8 cellular contexts compared by ENCODE assay signal in the genomic region with DNA sequence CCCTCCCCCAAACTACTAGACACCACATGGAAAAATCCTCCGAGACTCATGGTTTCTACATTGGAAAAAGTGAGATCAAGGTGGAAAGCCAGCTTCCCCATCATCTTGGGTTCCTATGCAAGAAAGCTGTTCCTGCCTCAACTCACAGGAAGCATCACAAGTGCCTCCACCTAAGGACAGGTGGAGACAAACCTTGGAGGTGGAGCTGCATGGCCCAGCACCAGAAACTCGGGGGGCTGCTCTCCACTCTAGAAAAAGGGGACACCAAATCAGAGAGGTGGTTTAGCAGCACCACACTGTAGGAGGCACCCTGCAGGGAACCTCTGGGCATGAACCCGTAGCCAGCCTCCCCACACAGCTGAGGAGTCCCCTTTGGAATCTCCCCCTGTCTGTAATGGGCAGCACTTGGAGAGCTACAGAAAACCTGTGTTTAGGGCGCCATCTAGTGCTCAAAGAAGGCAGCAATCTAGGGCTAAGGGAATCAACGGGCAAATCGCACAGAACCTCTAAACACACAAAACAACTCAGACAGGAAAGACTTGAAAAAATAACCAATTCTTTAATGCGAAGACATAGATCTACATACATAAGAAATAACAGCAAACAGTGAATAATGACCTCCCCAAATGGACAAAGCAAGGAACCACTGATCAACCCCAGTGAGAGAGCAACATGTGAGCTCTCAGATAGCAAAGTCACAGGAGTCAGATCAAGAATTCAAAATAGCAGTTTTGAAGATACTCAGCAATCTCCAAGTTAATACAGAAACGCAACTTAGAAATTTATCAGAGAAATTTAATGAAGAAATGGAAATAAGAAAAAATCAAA. TPM values are rescaled to one million over a fixed set of nuclear protein-coding genes. Genes with fewer than 3 reads are reported as not detected.
A peak's percentile ranks its signal among the peaks of the same experiment; 100 is the strongest.
DNase-seq lines count a peak whose midpoint lies in the region; ATAC-seq and TF ChIP-seq lines count a peak whose summit lies in the region.

No MANE protein-coding gene starts in this region.

- H3K27ac Mint-ChIP-seq in activated T-cell treated with anti-CD3 and anti-CD28 coated beads, Interleukin-2, amount 50 U/mL, for 24 hours: no peak overlapping the region
- H3K27ac Mint-ChIP-seq in neural progenitor cell: no peak overlapping the region

- no peaks in the 10 kb centered on the region for H3K9me2 ChIP-seq in OCI-LY1 (ENCODE audit: low read depth, low read length)

- intact Hi-C loops in thyroid gland (cut with DNase I): no loop called here

- H3K4me3 Mint-ChIP-seq in activated T-cell treated with anti-CD3 and anti-CD28 coated beads, Interleukin-2, amount 50 U/mL, for 24 hours: no peak overlapping the region
- H3K4me3 Mint-ChIP-seq in neural progenitor cell: no peak overlapping the region

- TF ChIP-seq POLR2A in GM18505 (IDR thresholded peaks at IDR 0.05; ENCODE audit: borderline replicate concordance, extremely low read depth, insufficient read depth, insufficient read length) (no peak), thyroid gland (IDR thresholded peaks at IDR 0.05) (no peak)

- H3K9ac ChIP-seq in OCI-LY1 (ENCODE audit: low read length) (no peak overlapping the region), neural progenitor cell (no peak overlapping the region)

- H3K27me3 ChIP-seq in OCI-LY1 (ENCODE audit: insufficient read depth, low read length) (no peaks in the 10 kb centered on the region), neural progenitor cell (no peaks in the 10 kb centered on the region), thyroid gland (no peaks in the 10 kb centered on the region)

- ATAC-seq in GM18505 (IDR thresholded peaks at IDR 0.05; ENCODE audit: unreplicated experiment): peak; percentile 79
- ATAC-seq in HG03460 (IDR thresholded peaks at IDR 0.05; ENCODE audit: unreplicated experiment): peak; percentile 73

- no peaks in the 10 kb centered on the region for H3K4me1 ChIP-seq in OCI-LY1 (ENCODE audit: insufficient read depth, low read length, severe bottlenecking)
- H3K4me1 ChIP-seq in neural progenitor cell: no peaks in the 10 kb centered on the region
- no peaks in the 10 kb centered on the region for H3K4me1 ChIP-seq in thyroid gland

- H3K9me3 ChIP-seq in OCI-LY1 (ENCODE audit: low read length) (no peaks in the 10 kb centered on the region), neural progenitor cell (ENCODE audit: low read depth) (peaks cover 4% of the 10 kb centered on the region), thyroid gland (no peaks in the 10 kb centered on the region)

- H3K36me3 ChIP-seq in OCI-LY1 (ENCODE audit: insufficient read depth, low read length) (no peaks in the 10 kb centered on the region), neural progenitor cell (no peaks in the 10 kb centered on the region), thyroid gland (no peaks in the 10 kb centered on the region)

- no peaks in the 10 kb centered on the region for H4K20me1 ChIP-seq in OCI-LY1 (ENCODE audit: insufficient read depth, low read length)
- H4K20me1 ChIP-seq in neural progenitor cell (ENCODE audit: low read depth): no peaks in the 10 kb centered on the region

- H3K27ac ChIP-seq in OCI-LY1 (ENCODE audit: low read depth, low read length, poor library complexity, severe bottlenecking): no peak overlapping the region
- no peak overlapping the region for H3K27ac ChIP-seq in neural progenitor cell
- no peak overlapping the region for H3K27ac ChIP-seq in thyroid gland

- H3K9me3 Mint-ChIP-seq in activated T-cell treated with anti-CD3 and anti-CD28 coated beads, Interleukin-2, amount 50 U/mL, for 24 hours: no peaks in the 10 kb centered on the region
- peaks cover 2% of the 10 kb centered on the region for H3K9me3 Mint-ChIP-seq in neural progenitor cell

- peaks cover 20% of the 10 kb centered on the region for H3K27me3 Mint-ChIP-seq in activated T-cell treated with anti-CD3 and anti-CD28 coated beads, Interleukin-2, amount 50 U/mL, for 24 hours
- H3K27me3 Mint-ChIP-seq in neural progenitor cell (ENCODE audit: insufficient read depth, low read depth): no peaks in the 10 kb centered on the region

- H3K4me1 Mint-ChIP-seq in activated T-cell treated with anti-CD3 and anti-CD28 coated beads, Interleukin-2, amount 50 U/mL, for 24 hours (ENCODE audit: low read depth): peaks cover 6% of the 10 kb centered on the region
- H3K4me1 Mint-ChIP-seq in neural progenitor cell: no peaks in the 10 kb centered on the region

- no peak overlapping the region for H2AFZ ChIP-seq in OCI-LY1 (ENCODE audit: low read length)
- no peak overlapping the region for H2AFZ ChIP-seq in neural progenitor cell (replicated peaks)

- no peaks in the 10 kb centered on the region for H3F3A ChIP-seq in OCI-LY1 (ENCODE audit: insufficient read depth, low read length)
- no peaks in the 10 kb centered on the region for H3F3A ChIP-seq in neural progenitor cell (ENCODE audit: low read depth)

- WGBS in thyroid gland, 2 donors: 19 to 31% methylated on average over 6 to 7 of the region's 8 CpGs

- no peaks in the 10 kb centered on the region for H3K36me3 Mint-ChIP-seq in activated T-cell treated with anti-CD3 and anti-CD28 coated beads, Interleukin-2, amount 50 U/mL, for 24 hours (ENCODE audit: low read depth)
- H3K36me3 Mint-ChIP-seq in neural progenitor cell: no peaks in the 10 kb centered on the region

- H3K4me2 ChIP-seq in OCI-LY1 (ENCODE audit: low read length) (no peak overlapping the region), neural progenitor cell (no peak overlapping the region)

- peak; percentile 87 for TF ChIP-seq CTCF in AG09309 (IDR thresholded peaks at IDR 0.05; ENCODE audit: control insufficient read depth, insufficient read depth, low read depth, low read length, missing control alignments)
- peak; percentile 58 for TF ChIP-seq CTCF in OCI-LY1 (IDR thresholded peaks at IDR 0.05; ENCODE audit: low read length)
- peak; percentile 68 for TF ChIP-seq CTCF in neural progenitor cell (IDR thresholded peaks at IDR 0.05)
- peak; percentile 27 to 67 (median 58) for TF ChIP-seq CTCF in thyroid gland (IDR thresholded peaks at IDR 0.05)

- H3K79me2 ChIP-seq in OCI-LY1 (ENCODE audit: insufficient read depth, low read length) (no peaks in the 10 kb centered on the region), neural progenitor cell (ENCODE audit: low read depth) (no peaks in the 10 kb centered on the region)

- DNase-seq in AG09309 (ENCODE audit: low read depth): peak; percentile 1
- peak; percentile 60 for DNase-seq in activated T-cell treated with anti-CD3 and anti-CD28 coated beads, Interleukin-2, amount 50 U/mL, for 24 hours
- peak; percentile 33 for DNase-seq in fibroblast of gingiva (ENCODE audit: low read depth)
- peak; percentile 69 for DNase-seq in neural progenitor cell (ENCODE audit: low spot score)
- peak; percentile 54 to 63 for DNase-seq in thyroid gland

- no peak overlapping the region for H3K4me3 ChIP-seq in AG09309 (ENCODE audit: control insufficient read depth, low read depth, low read length)
- no peak overlapping the region for H3K4me3 ChIP-seq in OCI-LY1 (ENCODE audit: low read depth, low read length, poor library complexity, severe bottlenecking)
- no peak overlapping the region for H3K4me3 ChIP-seq in neural progenitor cell
- H3K4me3 ChIP-seq in thyroid gland (replicated peaks in 1 of 3): no peak overlapping the region

RNA-seq across cellular contexts. Expression of a gene that starts 37.0 kb away (rescaled TPM):
- total RNA-seq in neural progenitor cell (ENCODE audit: low replicate concordance) (33.1 and 45.6 TPM in 2 replicates), thyroid gland (10 to 100 TPM; 18.4 to 23.5 (median 20.8) TPM)

RNA-seq across cellular contexts. Expression of a gene that starts 55.2 kb away (rescaled TPM):
- total RNA-seq in neural progenitor cell (ENCODE audit: low replicate concordance) (not detected in 2 replicates), thyroid gland (not detected)

Comparison
In these comparisons a context has a peak if more than half of its experiments do, and no peak if none do; other contexts are left out.
1. DNase-seq: peak in every context shown above with its lines; median percentile 69 in neural progenitor cell; 60 in activated T-cell treated with anti-CD3 and anti-CD28 coated beads, Interleukin-2, amount 50 U/mL, for 24 hours; 58 in thyroid gland; 33 in fibroblast of gingiva; 1 in AG09309.